Comparison of ENCODE assay signal across 13 cellular contexts in genomic region chr6:112683106-112683505, GRCh38.
A peak's percentile ranks its signal among the peaks of the same experiment; 100 is the strongest.
DNase-seq lines count a peak whose midpoint lies in the region; ATAC-seq and TF ChIP-seq lines count a peak whose summit lies in the region.
"Had no signal": no experiment of that assay in that cellular context is flagged by ENCODE, and none has a peak within 500 bp of the region (broad histone marks: within the 10 kb centered on the region; RNA-seq: fewer than 3 reads in every experiment).

No MANE protein-coding gene starts in this region.

- in situ Hi-C loops in mammary epithelial cell (cut with MboI; ENCODE audit: low sequenced_read_pairs in 2 of 2) = no loop called here

- TF ChIP-seq CTCF in MCF 10A (IDR thresholded peaks at IDR 0.05; ENCODE audit: unreplicated experiment) (no peak), breast epithelium (IDR thresholded peaks at IDR 0.05) (no peak), mammary epithelial cell (conservative IDR thresholded peaks at IDR 0.05 in 1 of 2, IDR thresholded peaks at IDR 0.05 in 1 of 2; ENCODE audit: extremely low read depth in 1 of 2, insufficient read depth in 1 of 2, low read depth in 1 of 2, low read length in 2 of 2) (no peak), fibroblast of mammary gland (conservative IDR thresholded peaks at IDR 0.05; ENCODE audit: control insufficient read depth, insufficient read depth, low read depth, low read length) (no peak), SK-N-SH (IDR thresholded peaks at IDR 0.05) (no peak)

- H3K4me1 Mint-ChIP-seq in MCF 10A (ENCODE audit: insufficient read depth, unreplicated experiment) = peaks cover 5% of the 10 kb centered on the region
- H3K4me1 Mint-ChIP-seq: CD4-positive, CD25-positive, alpha-beta regulatory T cell had no signal

- H3K27ac Mint-ChIP-seq in MCF 10A (ENCODE audit: low read depth, unreplicated experiment) = peak overlapping the region; percentile 49
- H3K27ac Mint-ChIP-seq: CD4-positive, CD25-positive, alpha-beta regulatory T cell had no signal

- no peaks in the 10 kb centered on the region for H3K4me1 ChIP-seq in breast epithelium
- H3K4me1 ChIP-seq in mammary epithelial cell (ENCODE audit: insufficient read depth, low read length) = peaks cover 19% of the 10 kb centered on the region
- H3K4me1 ChIP-seq in SK-N-SH (ENCODE audit: control insufficient read depth in 1 of 2, insufficient read depth in 2 of 2, low read depth in 1 of 2, low read length in 1 of 2) = no peaks in the 10 kb centered on the region; a peak in 1 of 4 replicates
- H3K4me1 ChIP-seq: BLaER1 treated with 17β-estradiol and CSF1 and Interleukin-3, amounts not matched to agents 10 nM and 100 nM had no signal

- no peaks in the 10 kb centered on the region for H3K27me3 Mint-ChIP-seq in MCF 10A (ENCODE audit: insufficient read depth, unreplicated experiment)
- H3K27me3 Mint-ChIP-seq: CD4-positive, CD25-positive, alpha-beta regulatory T cell had no signal

- H4K20me1 ChIP-seq in mammary epithelial cell (ENCODE audit: insufficient read depth, low read length) (no peaks in the 10 kb centered on the region), SK-N-SH (ENCODE audit: insufficient read depth) (no peaks in the 10 kb centered on the region)
- H4K20me1 ChIP-seq: BLaER1 treated with 17β-estradiol and CSF1 and Interleukin-3, amounts not matched to agents 10 nM and 100 nM had no signal

- CTCF ChIA-PET in MCF 10A (lab: Yijun Ruan, JAX) (interaction anchor here (1.2 kb wide), 1 partner anchor 206 kb away, joined by 3 read pairs; no protein-coding TSS in a partner anchor), mammary epithelial cell (lab: Charles Lee; ENCODE audit: low non-redundant PET) (interaction anchor here (0.6 kb wide), 1 partner anchor 17 kb away, joined by 3 read pairs; no protein-coding TSS in a partner anchor), SK-N-SH (lab: Yijun Ruan, JAX) (no interaction called here)

- no peak for TF ChIP-seq RAD21 in SK-N-SH (IDR thresholded peaks at IDR 0.05; ENCODE audit: low read length)

- dilution Hi-C loops in mammary epithelial cell (cut with HindIII; ENCODE audit: low sequenced_read_pairs) = no loop called here

- H3K36me3 Mint-ChIP-seq in MCF 10A (ENCODE audit: insufficient read depth, unreplicated experiment) = no peaks in the 10 kb centered on the region
- H3K36me3 Mint-ChIP-seq: CD4-positive, CD25-positive, alpha-beta regulatory T cell had no signal

- H3F3A ChIP-seq in SK-N-SH (replicated peaks; ENCODE audit: insufficient read depth) = peaks cover 26% of the 10 kb centered on the region

- no peak overlapping the region for H3K27ac ChIP-seq in breast epithelium
- H3K27ac ChIP-seq in mammary epithelial cell (ENCODE audit: insufficient read depth, low read depth, low read length) = no peak overlapping the region
- H3K27ac ChIP-seq in SK-N-SH (ENCODE audit: low read depth in 2 of 2, low read length in 1 of 2) = no peak overlapping the region
- H3K27ac ChIP-seq: BLaER1 treated with 17β-estradiol and CSF1 and Interleukin-3, amounts not matched to agents 10 nM and 100 nM had no signal

- no peaks in the 10 kb centered on the region for H3K27me3 ChIP-seq in breast epithelium
- H3K27me3 ChIP-seq in mammary epithelial cell (ENCODE audit: insufficient read depth, low read length) = no peaks in the 10 kb centered on the region
- no peaks in the 10 kb centered on the region for H3K27me3 ChIP-seq in SK-N-SH (ENCODE audit: insufficient read depth)
- H3K27me3 ChIP-seq: BLaER1 treated with 17β-estradiol and CSF1 and Interleukin-3, amounts not matched to agents 10 nM and 100 nM had no signal

- 0% methylated on average over 1 of the region's 2 CpGs for WGBS in mammary epithelial cell (ENCODE audit: low coverage, missing lambda C conversion rate)
- 75% methylated on average over 2 of the region's 2 CpGs for WGBS in SK-N-SH (ENCODE audit: low lambda C conversion rate)

- TF ChIP-seq POLR2A in breast epithelium (IDR thresholded peaks at IDR 0.05) = no peak

- H2AFZ ChIP-seq in mammary epithelial cell (ENCODE audit: low read depth, low read length) (no peak overlapping the region), SK-N-SH (ENCODE audit: low read depth) (no peak overlapping the region)
- H2AFZ ChIP-seq: GM23248 had no signal

- no peak overlapping the region for H3K4me3 ChIP-seq in breast epithelium
- no peak overlapping the region for H3K4me3 ChIP-seq in mammary epithelial cell (replicated peaks in 1 of 3; ENCODE audit: insufficient read depth in 1 of 3, low read depth in 2 of 3, low read length in 3 of 3)
- H3K4me3 ChIP-seq in fibroblast of mammary gland (ENCODE audit: control insufficient read depth, low read depth, low read length) = no peak overlapping the region
- H3K4me3 ChIP-seq in SK-N-SH (ENCODE audit: low read depth in 2 of 2, low read length in 1 of 2) = no peak overlapping the region
- H3K4me3 ChIP-seq: BLaER1 treated with 17β-estradiol and CSF1 and Interleukin-3, amounts not matched to agents 10 nM and 100 nM; GM23248 had no signal

- no peak for TF ChIP-seq EP300 in SK-N-SH (IDR thresholded peaks at IDR 0.05; ENCODE audit: borderline replicate concordance in 1 of 2, low read depth in 1 of 2, low read length in 1 of 2)

- POLR2A ChIA-PET in MCF 10A (lab: Yijun Ruan, JAX) (interaction anchor here (0.6 to 1.3 kb wide), 2 partner anchors 241 to 352 kb away, joined by 3 to 4 read pairs; no protein-coding TSS in a partner anchor), SK-N-SH (lab: Yijun Ruan, JAX) (no interaction called here)

- no peak for ATAC-seq in HG02840 (IDR thresholded peaks at IDR 0.05; ENCODE audit: low FRiP score, unreplicated experiment)
- ATAC-seq: HepG2 had no signal

- H3K79me2 ChIP-seq in mammary epithelial cell (ENCODE audit: insufficient read depth, low read length) (no peaks in the 10 kb centered on the region), SK-N-SH (ENCODE audit: insufficient read depth) (no peaks in the 10 kb centered on the region)

- DNase-seq in MCF 10A (ENCODE audit: unreplicated experiment) (peak; percentile 82), breast epithelium (ENCODE audit: low spot score in 2 of 2) (no peak), mammary epithelial cell (peak; percentile 46), fibroblast of mammary gland (ENCODE audit: low read depth) (peak; percentile 36), SK-N-SH (no peak)
- DNase-seq in stimulated activated CD4-positive, alpha-beta T cell treated with anti-CD3 and anti-CD28 coated beads, Interleukin-4, amount 100 ng/mL, for 4 hours = no peak
- DNase-seq: 8988T; CD4-positive, CD25-positive, alpha-beta regulatory T cell; DMS53 had no signal

- H3K9ac ChIP-seq in mammary epithelial cell (ENCODE audit: insufficient read depth, low read length) (no peak overlapping the region), SK-N-SH (no peak overlapping the region)
- H3K9ac ChIP-seq: BLaER1 treated with 17β-estradiol and CSF1 and Interleukin-3, amounts not matched to agents 10 nM and 100 nM; GM23248 had no signal

- BruUV-seq in MCF 10A (replicated peaks; lab: Mats Ljungman, UMichigan) (no TSS peak), mammary epithelial cell (replicated peaks; lab: Mats Ljungman, UMichigan) (no TSS peak)

- no peaks in the 10 kb centered on the region for H3K9me3 ChIP-seq in breast epithelium
- H3K9me3 ChIP-seq in mammary epithelial cell (replicated peaks; ENCODE audit: insufficient read depth, low read length) = no peaks in the 10 kb centered on the region
- no peaks in the 10 kb centered on the region for H3K9me3 ChIP-seq in SK-N-SH
- H3K9me3 ChIP-seq: BLaER1 treated with 17β-estradiol and CSF1 and Interleukin-3, amounts not matched to agents 10 nM and 100 nM had no signal

- H3K36me3 ChIP-seq in breast epithelium (no peaks in the 10 kb centered on the region), mammary epithelial cell (ENCODE audit: insufficient read depth, low read length) (no peaks in the 10 kb centered on the region), SK-N-SH (replicated peaks in 1 of 2; ENCODE audit: control insufficient read depth in 1 of 2, insufficient read depth in 2 of 2, low read length in 1 of 2) (no peaks in the 10 kb centered on the region)
- H3K36me3 ChIP-seq: BLaER1 treated with 17β-estradiol and CSF1 and Interleukin-3, amounts not matched to agents 10 nM and 100 nM had no signal

- intact Hi-C loops in MCF 10A (cut with micrococcal nuclease) (loop anchor here (5.0 kb wide), 1 partner anchor 351 kb away; no protein-coding TSS in a partner anchor), breast epithelium (cut with DNase I; ENCODE audit: low total_unique reads) (no loop called here), mammary epithelial cell (cut with micrococcal nuclease) (no loop called here)

- H3K4me2 ChIP-seq in mammary epithelial cell (ENCODE audit: insufficient read depth, low read depth, low read length) = peak overlapping the region; percentile 4
- no peak overlapping the region for H3K4me2 ChIP-seq in SK-N-SH
- H3K4me2 ChIP-seq: BLaER1 treated with 17β-estradiol and CSF1 and Interleukin-3, amounts not matched to agents 10 nM and 100 nM had no signal

- no peaks in the 10 kb centered on the region for H3K9me3 Mint-ChIP-seq in MCF 10A (ENCODE audit: unreplicated experiment)

- no peak overlapping the region for H3K4me3 Mint-ChIP-seq in MCF 10A (ENCODE audit: unreplicated experiment)
- H3K4me3 Mint-ChIP-seq: CD4-positive, CD25-positive, alpha-beta regulatory T cell had no signal

- H3K9me2 ChIP-seq in SK-N-SH = no peaks in the 10 kb centered on the region

TF ChIP-seq in SK-N-SH, 30 proteins besides CTCF, POLR2A, EP300 and RAD21:
- TF ChIP-seq GABPA (IDR thresholded peaks at IDR 0.05; ENCODE audit: low read depth) (no peak), ZBTB33 (IDR thresholded peaks at IDR 0.05; ENCODE audit: borderline replicate concordance, low read depth) (no peak), RCOR1 (IDR thresholded peaks at IDR 0.05; ENCODE audit: low read length) (no peak), FOSL2 (IDR thresholded peaks at IDR 0.05; ENCODE audit: borderline replicate concordance, low read depth) (no peak)

Comparison
In these comparisons a context has a peak if more than half of its experiments do, and no peak if none do; other contexts are left out.
1. DNase-seq: peak in MCF 10A (single experiment), mammary epithelial cell (single experiment) and fibroblast of mammary gland (single experiment); none in breast epithelium (0 of 2), stimulated activated CD4-positive, alpha-beta T cell treated with anti-CD3 and anti-CD28 coated beads, Interleukin-4, amount 100 ng/mL, for 4 hours (0 of 2) and SK-N-SH (single experiment).